ENCODE assay signal across 1 cellular context in the genomic region with DNA sequence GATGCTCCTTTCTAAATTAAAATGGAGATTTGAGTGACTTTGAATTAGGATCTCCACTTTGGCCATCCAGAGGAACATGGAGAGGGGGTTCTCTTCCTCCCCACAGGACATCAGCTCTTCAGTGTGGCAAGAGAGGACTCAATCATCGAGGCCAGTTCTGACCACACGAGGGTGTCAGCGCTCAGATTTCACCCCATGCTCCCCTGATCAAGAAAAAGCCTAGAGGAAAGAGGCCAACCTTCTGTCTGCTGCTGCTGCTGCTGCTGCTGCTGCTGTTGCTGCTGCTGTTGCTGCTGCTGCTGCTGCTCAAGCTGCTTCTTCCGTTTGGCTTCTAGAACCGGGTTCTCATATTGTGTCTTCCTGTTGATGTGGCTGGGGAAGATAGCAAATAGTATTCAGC.
A peak's percentile ranks its signal among the peaks of the same experiment; 100 is the strongest.
TF ChIP-seq lines count a peak whose summit lies in the region.

No MANE protein-coding gene starts in this region.

TF ChIP-seq in H1, 55 proteins besides CTCF, POLR2A, EP300 and RAD21:
- TF ChIP-seq ZNF274 (IDR thresholded peaks at IDR 0.05; ENCODE audit: borderline replicate concordance, extremely low read depth, low read length) = no peak
- TF ChIP-seq, protein P1, sequence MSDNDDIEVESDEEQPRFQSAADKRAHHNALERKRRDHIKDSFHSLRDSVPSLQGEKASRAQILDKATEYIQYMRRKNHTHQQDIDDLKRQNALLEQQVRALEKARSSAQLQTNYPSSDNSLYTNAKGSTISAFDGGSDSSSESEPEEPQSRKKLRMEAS (IDR thresholded peaks at IDR 0.05) = 0 out of 2 replicates have a peak, but pooled peaks have one; percentile 9
- peak; percentile 4; the same call in 1 of the 2 replicates for TF ChIP-seq CEBPB (IDR thresholded peaks at IDR 0.05; ENCODE audit: low read depth, low read length)
- no peak for TF ChIP-seq SAP30 (IDR thresholded peaks at IDR 0.05; ENCODE audit: insufficient read depth, insufficient replicate concordance, low read length)
- TF ChIP-seq, protein P2, sequence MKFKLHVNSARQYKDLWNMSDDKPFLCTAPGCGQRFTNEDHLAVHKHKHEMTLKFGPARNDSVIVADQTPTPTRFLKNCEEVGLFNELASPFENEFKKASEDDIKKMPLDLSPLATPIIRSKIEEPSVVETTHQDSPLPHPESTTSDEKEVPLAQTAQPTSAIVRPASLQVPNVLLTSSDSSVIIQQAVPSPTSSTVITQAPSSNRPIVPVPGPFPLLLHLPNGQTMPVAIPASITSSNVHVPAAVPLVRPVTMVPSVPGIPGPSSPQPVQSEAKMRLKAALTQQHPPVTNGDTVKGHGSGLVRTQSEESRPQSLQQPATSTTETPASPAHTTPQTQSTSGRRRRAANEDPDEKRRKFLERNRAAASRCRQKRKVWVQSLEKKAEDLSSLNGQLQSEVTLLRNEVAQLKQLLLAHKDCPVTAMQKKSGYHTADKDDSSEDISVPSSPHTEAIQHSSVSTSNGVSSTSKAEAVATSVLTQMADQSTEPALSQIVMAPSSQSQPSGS (IDR thresholded peaks at IDR 0.05; ENCODE audit: low read length) = no peak
- TF ChIP-seq TAF7 (optimal IDR thresholded peaks at IDR 0.05; ENCODE audit: borderline replicate concordance, low read depth, low read length) = no peak
- TF ChIP-seq TBP (IDR thresholded peaks at IDR 0.05; ENCODE audit: low read depth, low read length) = no peak
